In genomic region chrX:2689773-2690666, GRCh38 we compare ENCODE assay signal across 1 cellular context.
TF ChIP-seq lines count a peak whose summit lies in the region.

No MANE protein-coding gene starts in this region.

TF ChIP-seq in A549, 52 proteins besides CTCF, POLR2A, EP300 and RAD21 (continued from another document):
- no peak for TF ChIP-seq HES2 (IDR thresholded peaks at IDR 0.05)
- no peak for TF ChIP-seq ZNF302 (CRISPR knock-in tag; IDR thresholded peaks at IDR 0.05)
